11 cellular contexts compared by ENCODE assay signal in the genomic region with DNA sequence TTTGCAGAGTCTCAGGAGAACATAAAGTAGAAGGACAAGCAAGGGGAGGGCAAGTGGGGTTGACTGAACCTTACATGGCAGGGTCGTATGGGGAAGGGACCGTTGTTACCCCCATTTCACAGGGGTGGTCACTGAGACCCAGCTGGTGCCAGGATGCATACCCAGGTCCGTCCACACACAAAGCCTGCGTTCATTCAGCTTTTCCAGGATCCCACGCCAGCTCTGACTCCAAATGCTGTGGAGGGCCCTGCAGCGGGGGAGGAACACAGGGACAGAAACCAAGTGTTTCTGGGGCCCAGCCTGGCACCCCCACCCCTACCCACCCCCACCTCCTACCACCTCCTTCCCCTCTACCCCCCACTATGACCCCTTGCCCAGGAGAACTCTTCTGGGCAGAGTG. TPM values are rescaled to one million over a fixed set of nuclear protein-coding genes. Genes with fewer than 3 reads are reported as not detected.
"Had no signal": no experiment of that assay in that cellular context is flagged by ENCODE, and none has a peak within 500 bp of the region (broad histone marks: within the 10 kb centered on the region; RNA-seq: fewer than 3 reads in every experiment).

No MANE protein-coding gene starts in this region.

- H3K4me1 ChIP-seq: HAP-1 had no signal

- H3K9me3 Mint-ChIP-seq: HFFc6 had no signal

- H3K36me3 ChIP-seq: HAP-1 had no signal

- H3K4me3 ChIP-seq: GM23248, HAP-1, K562 had no signal

- ATAC-seq: HCT116, K562 had no signal

- H2AFZ ChIP-seq: GM23248 had no signal

- FAIRE-seq: K562 had no signal

- H3K9ac ChIP-seq: GM23248 had no signal

- H3K4me3 Mint-ChIP-seq: HFFc6 had no signal

- DNase-seq: GM23248, GOT3, H7, HFFc6, IMR-90 had no signal

- H3K27ac ChIP-seq: GM23248, HL-60 had no signal

- H3K9me3 ChIP-seq: HAP-1 had no signal

- H3K27ac Mint-ChIP-seq: HFFc6 had no signal

RNA-seq across cellular contexts. Expression of a gene that starts 16.5 kb away (rescaled TPM):
- total RNA-seq: GM23248, H4, HFFc6, HT1080, IMR-90, K562 had no signal
- polyA plus RNA-seq: GM23248, IMR-90, K562 had no signal
